17 cellular contexts compared by ENCODE assay signal in the genomic region with DNA sequence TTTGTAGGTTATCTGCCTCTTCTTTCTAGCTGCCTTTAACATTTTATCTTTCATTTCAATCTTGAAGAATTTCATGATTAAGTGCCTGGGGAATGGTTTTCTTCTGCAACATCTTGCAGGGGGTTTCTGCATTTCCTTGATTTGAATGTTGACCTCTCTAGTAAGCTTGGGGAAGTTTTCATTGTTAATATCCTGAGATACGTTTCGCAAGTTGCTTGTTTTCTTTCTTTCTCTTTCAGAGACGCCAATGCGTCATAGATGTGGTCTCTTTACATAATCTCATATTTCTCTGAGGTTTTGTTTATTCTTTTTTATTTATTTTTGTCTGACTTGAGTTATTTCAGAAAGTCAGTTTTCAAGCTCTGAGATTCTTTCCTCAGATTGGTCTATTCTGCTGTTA.
DNase-seq lines count a peak whose midpoint lies in the region; TF ChIP-seq lines count a peak whose summit lies in the region.
"Had no signal": no experiment of that assay in that cellular context is flagged by ENCODE, and none has a peak within 500 bp of the region (broad histone marks: within the 10 kb centered on the region; RNA-seq: fewer than 3 reads in every experiment).

No MANE protein-coding gene starts in this region.

- H3K27ac ChIP-seq in brain microvascular endothelial cell (peak overlapping the region; percentile 43), spleen (no peak overlapping the region)

- TF ChIP-seq POLR2A in spleen (IDR thresholded peaks at IDR 0.05), result no peak

- no peak for TF ChIP-seq CTCF in brain microvascular endothelial cell (IDR thresholded peaks at IDR 0.05; ENCODE audit: low read depth, low read length, missing control alignments)
- no peak for TF ChIP-seq CTCF in spleen (IDR thresholded peaks at IDR 0.05 in 8 of 11, conservative IDR thresholded peaks at IDR 0.05 in 3 of 11)

- H3K27me3 ChIP-seq in brain microvascular endothelial cell (replicated peaks) (no peaks in the 10 kb centered on the region), spleen (replicated peaks in 1 of 7) (no peaks in the 10 kb centered on the region)

- no peak overlapping the region for H3K4me3 ChIP-seq in brain microvascular endothelial cell (ENCODE audit: low read depth, low read length)
- H3K4me3 ChIP-seq in spleen, result no peak overlapping the region

- DNase-seq in H4 (ENCODE audit: low spot score) (peak; percentile 50), LHCN-M2 (ENCODE audit: low read depth) (peak; percentile 36), brain microvascular endothelial cell (peak; percentile 55), iris pigment epithelial cell (ENCODE audit: low read depth) (peak; percentile 96), spleen (no peak), cardiac septum (ENCODE audit: low spot score) (no peak)
- no peak for DNase-seq in activated CD4-positive, alpha-beta T cell treated with anti-CD3 and anti-CD28 coated beads for 1 hour
- DNase-seq: CD8-positive, alpha-beta T cell; EL; KBM-7; MM.1S; NCI-H1105; NCI-H1694 treated with DMSO at 0.1 percent for 48 hours; NCI-H446 treated with DMSO at 0.1 percent for 48 hours; NCI-H774; SIG-M5; SW 1271 had no signal

- peaks cover 0 to 5% (median 0%) of the 10 kb centered on the region in 8 donors for H3K9me3 ChIP-seq in spleen

- H3K4me1 ChIP-seq in spleen, result no peaks in the 10 kb centered on the region

- WGBS in spleen, 5 donors, result 57 to 76% (median 73%) methylated on average over 4 of the region's 4 CpGs

- in situ Hi-C loops in brain microvascular endothelial cell (cut with HindIII; ENCODE audit: low pct_ligation_motif_present, low sequenced_read_pairs), result no loop called here

- intact Hi-C loops in spleen (cut with DNase I; ENCODE audit: low total_unique reads) (no loop called here), cardiac septum (cut with DNase I) (no loop called here)

- no peaks in the 10 kb centered on the region for H3K36me3 ChIP-seq in brain microvascular endothelial cell (replicated peaks)
- no peaks in the 10 kb centered on the region for H3K36me3 ChIP-seq in spleen

Comparison
In these comparisons a context has a peak if more than half of its experiments do, and no peak if none do; other contexts are left out.
1. DNase-seq: peak in H4 (single experiment), LHCN-M2 (single experiment), brain microvascular endothelial cell (single experiment) and iris pigment epithelial cell (single experiment); none in spleen (single experiment), cardiac septum (single experiment) and activated CD4-positive, alpha-beta T cell treated with anti-CD3 and anti-CD28 coated beads for 1 hour (single experiment).